8 cellular contexts compared by ENCODE assay signal in genomic region chr5:134873987-134874830, GRCh38. TPM values are rescaled to one million over a fixed set of nuclear protein-coding genes. Genes with fewer than 3 reads are reported as not detected.
DNase-seq lines count a peak whose midpoint lies in the region; ATAC-seq, FAIRE-seq and TF ChIP-seq lines count a peak whose summit lies in the region.

TXNDC15 (plus strand) TSS chr5:134874371; CDS start chr5:134874428, 57 bp downstream.

- peak within 1 kb of the TSS; percentile 97 for H3K4me3 Mint-ChIP-seq in activated CD8-positive, alpha-beta T cell treated with anti-CD3 and anti-CD28 coated beads, Interleukin-2, amount 10 ng/mL, durations not matched to agents 7 days and 5 days

- WGBS in lung, 2 donors, result 2 to 3% methylated on average over 76 to 79 of the region's 79 CpGs

- H3K4me3 ChIP-seq in BLaER1 (peak within 1 kb of the TSS; percentile 94), lung (peak within 1 kb of the TSS; percentile 87)

- no peak for TF ChIP-seq CTCF in lung (IDR thresholded peaks at IDR 0.05; ENCODE audit: control extremely low read depth, extremely low read depth)

- H3K27ac ChIP-seq in BLaER1, result peak within 1 kb of the TSS; percentile 95
- peak within 1 kb of the TSS; percentile 85 to 98 for H3K27ac ChIP-seq in lung (ENCODE audit: low read depth in 1 of 2, low read length in 1 of 2)

- DNase-seq in GM19239 (ENCODE audit: insufficient read length, low spot score) (peak; percentile 75), NCI-H82 (lab: John Stamatoyannopoulos, UW) (peak; percentile 89), lung (ENCODE audit: low spot score) (peak; percentile 88)
- peak; percentile 87 for DNase-seq in activated CD8-positive, alpha-beta T cell treated with anti-CD3 and anti-CD28 coated beads, Interleukin-2, amount 10 ng/mL, durations not matched to agents 7 days and 5 days
- DNase-seq in effector CD4-positive, alpha-beta T cell, result peak; percentile 74
- DNase-seq in stimulated activated CD4-positive, alpha-beta T cell treated with anti-CD3 and anti-CD28 coated beads, TNF-alpha, amount 100 ng/mL, for 4 hours (ENCODE audit: low read depth in 3 of 3), result peak; percentile 60 to 68 (median 64)

- peak; percentile 62 for FAIRE-seq in GM19239 (lab: Jason Lieb, UNC)

- H4K20me1 ChIP-seq in BLaER1, result peaks cover 5% of the 10 kb centered on the region; the same call in 1 of the 2 replicates

- POLR2A ChIA-PET in activated CD8-positive, alpha-beta T cell treated with anti-CD3 and anti-CD28 coated beads, Interleukin-2, amount 10 ng/mL, durations not matched to agents 7 days and 5 days (lab: Charles Lee), result interaction anchor here (0.7 to 2.6 kb wide), 11 partner anchors 9 to 116 kb away, joined by 3 to 17 read pairs (median 4); partner anchors contain the start of genes C5orf24 and PCBD2

- H3K27ac Mint-ChIP-seq in activated CD8-positive, alpha-beta T cell treated with anti-CD3 and anti-CD28 coated beads, Interleukin-2, amount 10 ng/mL, durations not matched to agents 7 days and 5 days, result peak within 1 kb of the TSS; percentile 98

- H3K36me3 ChIP-seq in BLaER1, result no peaks in the 10 kb centered on the region
- H3K36me3 ChIP-seq in lung (ENCODE audit: control insufficient read depth in 2 of 2, insufficient read depth in 2 of 2, low read length in 2 of 2), result no peaks in the 10 kb centered on the region

- no peaks in the 10 kb centered on the region for H3K27me3 ChIP-seq in BLaER1
- no peaks in the 10 kb centered on the region for H3K27me3 ChIP-seq in lung (ENCODE audit: control insufficient read depth, insufficient read depth)

- ATAC-seq in HG03457 (IDR thresholded peaks at IDR 0.05; ENCODE audit: unreplicated experiment), result peak; percentile 72
- ATAC-seq in activated CD8-positive, alpha-beta T cell treated with anti-CD3 and anti-CD28 coated beads, Interleukin-2, amount 10 ng/mL, durations not matched to agents 7 days and 5 days, result peak; percentile 95
- peak; percentile 96 for ATAC-seq in lung (ENCODE audit: insufficient read depth, low FRiP score)

- peak within 1 kb of the TSS; percentile 96 for H3K9ac ChIP-seq in BLaER1

- H3K27me3 Mint-ChIP-seq in activated CD8-positive, alpha-beta T cell treated with anti-CD3 and anti-CD28 coated beads, Interleukin-2, amount 10 ng/mL, durations not matched to agents 7 days and 5 days (ENCODE audit: low read depth), result no peaks in the 10 kb centered on the region

- no peaks in the 10 kb centered on the region for H3K9me3 ChIP-seq in BLaER1
- no peaks in the 10 kb centered on the region for H3K9me3 ChIP-seq in lung (ENCODE audit: control insufficient read depth in 2 of 2, insufficient read depth in 1 of 2, low read length in 1 of 2)

- peak within 1 kb of the TSS; percentile 94 for H3K4me2 ChIP-seq in BLaER1

- H3K9me3 Mint-ChIP-seq in activated CD8-positive, alpha-beta T cell treated with anti-CD3 and anti-CD28 coated beads, Interleukin-2, amount 10 ng/mL, durations not matched to agents 7 days and 5 days (ENCODE audit: insufficient read depth), result no peaks in the 10 kb centered on the region

- H3K4me1 ChIP-seq in BLaER1, result peaks cover 32% of the 10 kb centered on the region
- H3K4me1 ChIP-seq in lung (ENCODE audit: control insufficient read depth in 2 of 2, insufficient read depth in 2 of 2, low read length in 2 of 2), result peaks cover 0 to 6% of the 10 kb centered on the region in 2 donors

- CTCF ChIA-PET in activated CD8-positive, alpha-beta T cell treated with anti-CD3 and anti-CD28 coated beads, Interleukin-2, amount 10 ng/mL, durations not matched to agents 7 days and 5 days (lab: Charles Lee), result interaction anchor here (0.8 to 1.6 kb wide), 7 partner anchors 17 to 136 kb away, joined by 3 to 10 read pairs (median 3); partner anchors contain the start of genes C5orf24, CAMLG and PCBD2

- H3K4me1 Mint-ChIP-seq in activated CD8-positive, alpha-beta T cell treated with anti-CD3 and anti-CD28 coated beads, Interleukin-2, amount 10 ng/mL, durations not matched to agents 7 days and 5 days (ENCODE audit: low read depth), result peaks cover 42% of the 10 kb centered on the region

- peaks cover 21% of the 10 kb centered on the region for H3K36me3 Mint-ChIP-seq in activated CD8-positive, alpha-beta T cell treated with anti-CD3 and anti-CD28 coated beads, Interleukin-2, amount 10 ng/mL, durations not matched to agents 7 days and 5 days (ENCODE audit: low read depth)

RNA-seq across cellular contexts. Expression of gene TXNDC15, which starts in this region (rescaled TPM):
- total RNA-seq in activated CD8-positive, alpha-beta T cell treated with anti-CD3 and anti-CD28 coated beads, Interleukin-2, amount 10 ng/mL, durations not matched to agents 7 days and 5 days, result 10 to 100 TPM; 42.6 to 46.7 TPM
- 10 to 100 TPM; 50.2 to 91.9 TPM for total RNA-seq in lung
- 10 to 100 TPM; 58.5 to 88.2 TPM for polyA plus RNA-seq in lung

Comparison
In these comparisons a context has a peak if more than half of its experiments do, and no peak if none do; other contexts are left out.
1. Peak in every context shown above with its lines: DNase-seq, ATAC-seq, H3K4me3 ChIP-seq and H3K27ac ChIP-seq.